1 cellular context compared by ENCODE assay signal in the genomic region with DNA sequence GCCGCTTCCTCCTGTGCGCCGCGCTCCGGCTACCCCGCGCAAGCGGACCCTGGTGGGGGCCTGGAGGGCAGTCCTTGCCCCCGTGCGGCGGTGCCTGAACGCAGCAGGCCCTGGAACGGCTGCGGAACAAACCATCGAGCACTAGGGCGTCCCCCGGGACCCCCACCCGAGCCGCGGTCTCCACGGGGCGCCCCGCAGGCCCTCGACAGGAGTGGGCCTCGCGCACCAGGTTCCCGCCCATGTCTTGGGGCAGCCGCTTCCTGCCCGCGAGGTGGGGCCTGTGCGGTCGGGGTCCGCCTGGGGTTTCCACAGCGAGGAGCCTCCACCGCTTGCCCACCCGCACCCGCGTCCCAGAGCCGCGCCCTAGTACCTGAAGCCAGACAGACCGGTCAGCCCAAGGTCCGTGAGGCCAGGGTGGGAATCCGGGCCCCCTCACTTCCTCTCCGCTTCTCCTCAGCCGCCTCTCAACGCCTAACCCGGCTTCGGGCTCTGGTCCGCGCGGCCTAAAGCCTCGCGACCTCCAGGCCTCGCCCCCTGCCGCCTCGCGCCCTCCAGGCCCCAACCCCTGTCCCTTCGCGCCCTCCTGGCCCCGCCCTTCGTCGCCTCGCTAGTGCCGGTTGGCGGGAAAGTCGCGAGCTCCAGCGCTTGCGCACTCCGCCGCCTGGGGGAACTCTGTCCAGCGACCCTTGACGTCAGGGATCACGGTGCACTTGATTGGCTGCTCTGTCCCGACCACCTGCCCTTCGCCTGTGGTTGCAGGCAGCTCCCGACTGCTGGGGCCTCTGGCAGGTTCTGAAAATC.
TF ChIP-seq lines count a peak whose summit lies in the region.

No MANE protein-coding gene starts in this region.

TF ChIP-seq in GM12878, 131 proteins besides CTCF, POLR2A, EP300 and RAD21:
- TF ChIP-seq E4F1 (IDR thresholded peaks at IDR 0.05; ENCODE audit: borderline replicate concordance, partially characterized antibody): no peak
- TF ChIP-seq ZNF217 (IDR thresholded peaks at IDR 0.05): no peak
- no peak for TF ChIP-seq SP1 (IDR thresholded peaks at IDR 0.05; ENCODE audit: low read depth, low read length)
- TF ChIP-seq CREB1 (IDR thresholded peaks at IDR 0.05; ENCODE audit: low read depth): peak; percentile 20; the same call in 1 of the 2 replicates
- TF ChIP-seq, protein P1, sequence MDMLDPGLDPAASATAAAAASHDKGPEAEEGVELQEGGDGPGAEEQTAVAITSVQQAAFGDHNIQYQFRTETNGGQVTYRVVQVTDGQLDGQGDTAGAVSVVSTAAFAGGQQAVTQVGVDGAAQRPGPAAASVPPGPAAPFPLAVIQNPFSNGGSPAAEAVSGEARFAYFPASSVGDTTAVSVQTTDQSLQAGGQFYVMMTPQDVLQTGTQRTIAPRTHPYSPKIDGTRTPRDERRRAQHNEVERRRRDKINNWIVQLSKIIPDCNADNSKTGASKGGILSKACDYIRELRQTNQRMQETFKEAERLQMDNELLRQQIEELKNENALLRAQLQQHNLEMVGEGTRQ (IDR thresholded peaks at IDR 0.05; ENCODE audit: borderline replicate concordance, low read depth, low read length): no peak
- TF ChIP-seq SMAD1 (IDR thresholded peaks at IDR 0.05; ENCODE audit: low read depth, partially characterized antibody): no peak
- no peak for TF ChIP-seq IKZF2 (IDR thresholded peaks at IDR 0.05)
- no peak for TF ChIP-seq SREBF2 (IDR thresholded peaks at IDR 0.05; ENCODE audit: low read length)
- no peak for TF ChIP-seq KAT2A (conservative IDR thresholded peaks at IDR 0.05; ENCODE audit: control insufficient read depth, low read depth, low read length)
- TF ChIP-seq SRF (IDR thresholded peaks at IDR 0.05; ENCODE audit: low read depth in 2 of 2, low read length in 2 of 2): peak in 1 of 2 experiments; percentile 9; a peak in 1 of 4 replicates
- peak; percentile 68; the same call in 1 of the 2 replicates for TF ChIP-seq RFX5 (IDR thresholded peaks at IDR 0.05; ENCODE audit: low read depth, low read length)
